9 cellular contexts compared by ENCODE assay signal in the genomic region with DNA sequence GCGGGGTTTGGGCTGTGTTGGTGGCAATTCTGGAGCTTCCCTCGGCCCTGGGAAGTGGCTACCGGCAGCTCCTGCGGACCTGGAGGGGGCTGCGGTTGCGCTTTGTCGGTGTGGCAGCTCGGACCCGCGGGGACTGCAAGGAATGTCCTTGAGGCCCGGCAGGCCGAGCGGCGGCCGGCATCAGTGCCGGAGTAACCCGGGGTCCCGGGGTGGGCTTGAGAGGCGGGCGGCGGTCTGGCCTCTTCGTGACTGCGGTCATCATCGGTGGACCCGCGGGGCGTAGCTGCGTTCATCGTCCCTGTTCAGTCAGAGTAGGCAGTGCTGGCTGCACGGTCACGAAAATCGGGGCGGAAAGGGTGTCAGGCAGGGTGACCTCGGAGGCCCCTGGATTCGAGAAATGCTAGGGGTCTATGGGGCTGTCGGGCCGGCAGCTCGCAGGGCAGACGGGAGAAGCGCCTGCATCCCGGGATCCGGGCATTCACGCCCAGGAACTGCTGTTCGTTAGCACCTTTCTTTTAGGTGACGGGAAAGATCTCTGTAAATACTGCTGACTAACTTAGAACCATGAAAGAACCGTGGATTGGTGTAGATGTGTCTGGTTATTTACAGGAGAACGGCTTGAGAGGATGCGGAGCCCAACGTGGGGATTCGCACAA. TPM values are rescaled to one million over a fixed set of nuclear protein-coding genes. Genes with fewer than 3 reads are reported as not detected.
A peak's percentile ranks its signal among the peaks of the same experiment; 100 is the strongest.
DNase-seq lines count a peak whose midpoint lies in the region; ATAC-seq and TF ChIP-seq lines count a peak whose summit lies in the region.
"Had no signal": no experiment of that assay in that cellular context is flagged by ENCODE, and none has a peak within 500 bp of the region (broad histone marks: within the 10 kb centered on the region; RNA-seq: fewer than 3 reads in every experiment).

No MANE protein-coding gene starts in this region.

- H3K4ac ChIP-seq in trophoblast cell (ENCODE audit: low read depth, low read length) = peak overlapping the region; percentile 88

- 0 to 1% methylated on average over 6 to 15 of the region's 50 CpGs for WGBS in gastroesophageal sphincter (ENCODE audit: low coverage in 1 of 2), 2 donors
- WGBS in trophoblast cell (ENCODE audit: extremely low coverage, insufficient coverage, insufficient read length) = no CpG with 5 or more reads among the region's 50 CpGs

- ATAC-seq in activated CD4-positive, CD25-positive, alpha-beta regulatory T cell treated with anti-CD3 and anti-CD28 coated beads, Interleukin-2, amount 50 U/mL, for 24 hours = no peak
- peak; percentile 3 to 8 for ATAC-seq in activated T-cell treated with anti-CD3 and anti-CD28 coated beads, Interleukin-2, amount 50 U/mL, for 4 hours
- ATAC-seq in gastroesophageal sphincter (peak; percentile 1), GM18858 (IDR thresholded peaks at IDR 0.05; ENCODE audit: unreplicated experiment) (no peak), HG03565 (IDR thresholded peaks at IDR 0.05; ENCODE audit: unreplicated experiment) (no peak)

- peak overlapping the region; percentile 76; the same call in 1 of the 2 replicates for H3K27ac ChIP-seq in HUES6 (ENCODE audit: low read depth, low read length)
- peak overlapping the region; percentile 76 to 98 (median 96) for H3K27ac ChIP-seq in gastroesophageal sphincter
- peak overlapping the region; percentile 83 for H3K27ac ChIP-seq in trophoblast cell (ENCODE audit: low read depth, low read length)

- H3K4me3 Mint-ChIP-seq in activated T-cell treated with anti-CD3 and anti-CD28 coated beads, Interleukin-2, amount 50 U/mL, for 4 hours = no peak overlapping the region
- H3K4me3 Mint-ChIP-seq: dendritic cell treated with granulocyte-macrophage colony-stimulating factor and Interleukin-4, amounts not matched to agents 40 ng/mL and 50 ng/mL, for 4 days had no signal

- H2AFZ ChIP-seq in trophoblast cell (ENCODE audit: insufficient read depth, low read length, poor library complexity) = no peak overlapping the region

- H3K4me3 ChIP-seq in HUES6 (ENCODE audit: low read depth, low read length) (peak overlapping the region; percentile 87), gastroesophageal sphincter (peak overlapping the region; percentile 76 to 82), trophoblast cell (ENCODE audit: low read depth, low read length) (peak overlapping the region; percentile 98)

- H3K79me2 ChIP-seq in trophoblast cell (ENCODE audit: control insufficient read depth, insufficient read depth, low read length, poor library complexity) = peaks cover 13% of the 10 kb centered on the region

- peaks cover 22% of the 10 kb centered on the region for H3K36me3 ChIP-seq in HUES6 (ENCODE audit: control insufficient read depth, insufficient read depth, low read length)
- no peaks in the 10 kb centered on the region for H3K36me3 ChIP-seq in gastroesophageal sphincter
- peaks cover 0 to 1% of the 10 kb centered on the region in 2 experiments for H3K36me3 ChIP-seq in trophoblast cell (ENCODE audit: control insufficient read depth in 1 of 2, insufficient read depth in 2 of 2, low read length in 2 of 2)

- H3K18ac ChIP-seq in trophoblast cell (ENCODE audit: low read length) = peak overlapping the region; percentile 92

- peak in 3 of 4 experiments; percentile 29 to 47 (median 30) for DNase-seq in activated CD4-positive, CD25-positive, alpha-beta regulatory T cell (lab: John Stamatoyannopoulos, UW)
- no peak for DNase-seq in activated T-cell treated with anti-CD3 and anti-CD28 coated beads, Interleukin-2, amount 50 U/mL, for 4 hours
- peak; percentile 26 to 52 for DNase-seq in trophoblast cell

- H3K9me3 Mint-ChIP-seq in activated T-cell treated with anti-CD3 and anti-CD28 coated beads, Interleukin-2, amount 50 U/mL, for 4 hours = no peaks in the 10 kb centered on the region

- peak overlapping the region; percentile 61 for H3K4me2 ChIP-seq in trophoblast cell (ENCODE audit: low read length)

- H2AK5ac ChIP-seq in trophoblast cell (ENCODE audit: low read length) = peak overlapping the region; percentile 33

- H3K14ac ChIP-seq in trophoblast cell (ENCODE audit: low read length) = peak overlapping the region; percentile 91

- peaks cover 2% of the 10 kb centered on the region for H3K36me3 Mint-ChIP-seq in activated T-cell treated with anti-CD3 and anti-CD28 coated beads, Interleukin-2, amount 50 U/mL, for 4 hours (ENCODE audit: insufficient read depth)

- TF ChIP-seq CTCF in gastroesophageal sphincter (IDR thresholded peaks at IDR 0.05) = no peak

- H3K27me3 Mint-ChIP-seq in activated T-cell treated with anti-CD3 and anti-CD28 coated beads, Interleukin-2, amount 50 U/mL, for 4 hours (ENCODE audit: low read depth) = no peaks in the 10 kb centered on the region
- H3K27me3 Mint-ChIP-seq: dendritic cell treated with granulocyte-macrophage colony-stimulating factor and Interleukin-4, amounts not matched to agents 40 ng/mL and 50 ng/mL, for 4 days had no signal

- H4K12ac ChIP-seq in trophoblast cell (ENCODE audit: low read depth, low read length) = no peak overlapping the region

- H3K4me1 ChIP-seq in HUES6 (ENCODE audit: control insufficient read depth, insufficient read depth, low read length) = peaks cover 15% of the 10 kb centered on the region; the same call in 1 of the 2 replicates
- peaks cover 0 to 25% (median 3%) of the 10 kb centered on the region in 3 donors for H3K4me1 ChIP-seq in gastroesophageal sphincter
- no peaks in the 10 kb centered on the region for H3K4me1 ChIP-seq in trophoblast cell (ENCODE audit: control insufficient read depth in 1 of 2, insufficient read depth in 2 of 2, low read length in 2 of 2)

- no peak for TF ChIP-seq POLR2A in gastroesophageal sphincter (IDR thresholded peaks at IDR 0.05)

- no peak for TF ChIP-seq EP300 in gastroesophageal sphincter (IDR thresholded peaks at IDR 0.05)

- peak overlapping the region; percentile 35 for H4K8ac ChIP-seq in trophoblast cell (ENCODE audit: low read depth, low read length)

- H3K4me1 Mint-ChIP-seq in activated T-cell treated with anti-CD3 and anti-CD28 coated beads, Interleukin-2, amount 50 U/mL, for 4 hours (ENCODE audit: low read depth) = peaks cover 32% of the 10 kb centered on the region

- H3K27me3 ChIP-seq in HUES6 (ENCODE audit: control insufficient read depth, insufficient read depth, low read length) (no peaks in the 10 kb centered on the region), gastroesophageal sphincter (no peaks in the 10 kb centered on the region), trophoblast cell (ENCODE audit: insufficient read depth, low read length) (no peaks in the 10 kb centered on the region)

- H3K9ac ChIP-seq in HUES6 (ENCODE audit: low read length) (peak overlapping the region; percentile 94), trophoblast cell (ENCODE audit: low read length) (peak overlapping the region; percentile 91)

- peak overlapping the region; percentile 82 for H4K91ac ChIP-seq in trophoblast cell (ENCODE audit: low read depth, low read length)

- H2BK120ac ChIP-seq in trophoblast cell (ENCODE audit: insufficient read depth, low read length, poor library complexity) = peak overlapping the region; percentile 56

- no peak overlapping the region for H3K23ac ChIP-seq in trophoblast cell (ENCODE audit: low read length)

- H2BK12ac ChIP-seq in trophoblast cell (ENCODE audit: low read length) = no peak overlapping the region

- H3K9me3 ChIP-seq in HUES6 (ENCODE audit: control insufficient read depth, insufficient read depth, low read depth, low read length) (no peaks in the 10 kb centered on the region), gastroesophageal sphincter (no peaks in the 10 kb centered on the region), trophoblast cell (ENCODE audit: insufficient read depth, low read depth, low read length) (no peaks in the 10 kb centered on the region)

- peak overlapping the region; percentile 78 for H2BK5ac ChIP-seq in trophoblast cell (ENCODE audit: low read depth, low read length, poor library complexity)

- H3K79me1 ChIP-seq in trophoblast cell (ENCODE audit: low read length) = peaks cover 11% of the 10 kb centered on the region

RNA-seq across cellular contexts. Expression of gene HMGCR, which starts 0.5 kb away (rescaled TPM):
- total RNA-seq in activated T-cell treated with anti-CD3 and anti-CD28 coated beads, Interleukin-2, amount 50 U/mL, for 4 hours = 10 to 100 TPM; 43.8 to 55.5 (median 51.1) TPM
- total RNA-seq in gastroesophageal sphincter = 10 to 100 TPM; 10.4 to 14.2 (median 13.5) TPM
- 133 and 134 TPM in 2 replicates for polyA plus RNA-seq in trophoblast cell (2013)

Comparison
In these comparisons a context has a peak if more than half of its experiments do, and no peak if none do; other contexts are left out.
1. ATAC-seq: peak in activated T-cell treated with anti-CD3 and anti-CD28 coated beads, Interleukin-2, amount 50 U/mL, for 4 hours (2 of 2) and gastroesophageal sphincter (single experiment); none in activated CD4-positive, CD25-positive, alpha-beta regulatory T cell treated with anti-CD3 and anti-CD28 coated beads, Interleukin-2, amount 50 U/mL, for 24 hours (0 of 2), GM18858 (single experiment) and HG03565 (single experiment).
2. Peak in every context shown above with its lines, with median percentiles within 50 percentile points of each other: H3K27ac ChIP-seq and H3K4me3 ChIP-seq.